In genomic region chr1:230869499-230869898, GRCh38 we compare ENCODE assay signal across 9 cellular contexts. TPM values are rescaled to one million over a fixed set of nuclear protein-coding genes. Genes with fewer than 3 reads are reported as not detected.
DNase-seq lines count a peak whose midpoint lies in the region; ATAC-seq and TF ChIP-seq lines count a peak whose summit lies in the region.
"Had no signal": no experiment of that assay in that cellular context is flagged by ENCODE, and none has a peak within 500 bp of the region (broad histone marks: within the 10 kb centered on the region; RNA-seq: fewer than 3 reads in every experiment).

No MANE protein-coding gene starts in this region.

- 68 to 70% methylated on average over 4 of the region's 4 CpGs for WGBS in GM23248 (ENCODE audit: low coverage in 1 of 2, low lambda C conversion rate in 2 of 2, missing lambda C conversion rate in 2 of 2), 2 experiments

- H3K4me1 Mint-ChIP-seq in progenitor cell of endocrine pancreas (ENCODE audit: low read depth), result peaks cover 32% of the 10 kb centered on the region

- H3K27me3 ChIP-seq in GM23248 (replicated peaks; ENCODE audit: insufficient read depth) (no peaks in the 10 kb centered on the region), fibroblast of lung (ENCODE audit: control insufficient read depth, insufficient read depth, low read length) (no peaks in the 10 kb centered on the region)

- H4K20me1 ChIP-seq in GM23248 (ENCODE audit: insufficient read depth), result no peaks in the 10 kb centered on the region
- no peaks in the 10 kb centered on the region for H4K20me1 ChIP-seq in fibroblast of lung (ENCODE audit: control insufficient read depth, extremely low read depth, insufficient read depth, low read length)

- H3K4me3 Mint-ChIP-seq in progenitor cell of endocrine pancreas (ENCODE audit: low read depth), result peak overlapping the region; percentile 85

- H3K36me3 Mint-ChIP-seq in progenitor cell of endocrine pancreas (ENCODE audit: insufficient read depth), result no peaks in the 10 kb centered on the region

- H3K9me3 Mint-ChIP-seq in progenitor cell of endocrine pancreas (ENCODE audit: low read depth), result no peaks in the 10 kb centered on the region

- H3K4me1 ChIP-seq in GM23248 (ENCODE audit: insufficient read depth) (peaks cover 33% of the 10 kb centered on the region), fibroblast of lung (ENCODE audit: control insufficient read depth, extremely low read depth, insufficient read depth, low read length) (peaks cover 15% of the 10 kb centered on the region)

- H3K9me3 ChIP-seq in GM23248 (ENCODE audit: low read depth) (no peaks in the 10 kb centered on the region), fibroblast of lung (ENCODE audit: control insufficient read depth, insufficient read depth, low read depth, low read length) (no peaks in the 10 kb centered on the region)
- H3K9me3 ChIP-seq: neutrophil had no signal

- in situ Hi-C loops in GM23248 (cut with MboI), result no loop called here

- no peaks in the 10 kb centered on the region for H3K9me2 ChIP-seq in GM23248 (ENCODE audit: insufficient read depth)

- H3K79me2 ChIP-seq in GM23248 (ENCODE audit: insufficient read depth), result peaks cover 33% of the 10 kb centered on the region
- H3K79me2 ChIP-seq in fibroblast of lung (ENCODE audit: control insufficient read depth, insufficient read depth, low read length), result peaks cover 36% of the 10 kb centered on the region

- H3K27ac ChIP-seq in GM23248, result peak overlapping the region; percentile 73
- H3K27ac ChIP-seq in fibroblast of lung (ENCODE audit: insufficient read depth, low read length), result peak overlapping the region; percentile 87
- H3K27ac ChIP-seq: neutrophil had no signal

- H3F3A ChIP-seq in GM23248 (ENCODE audit: insufficient read depth), result peaks cover 43% of the 10 kb centered on the region

- H3K9ac ChIP-seq in GM23248 (peak overlapping the region; percentile 77), fibroblast of lung (ENCODE audit: insufficient read depth, low read length) (no peak overlapping the region)

- H2AFZ ChIP-seq in GM23248 (peak overlapping the region; percentile 80), fibroblast of lung (ENCODE audit: low read length) (no peak overlapping the region)

- no peaks in the 10 kb centered on the region for H3K27me3 Mint-ChIP-seq in progenitor cell of endocrine pancreas

- H3K27ac Mint-ChIP-seq in progenitor cell of endocrine pancreas, result peak overlapping the region; percentile 99

- H3K4me3 ChIP-seq in GM23248, result peak overlapping the region; percentile 62
- H3K4me3 ChIP-seq in fibroblast of lung (replicated peaks in 1 of 4; ENCODE audit: control extremely low read depth in 1 of 4, insufficient read depth in 1 of 4, low read depth in 3 of 4, low read length in 4 of 4), result peak overlapping the region in 1 of 4 experiments; percentile 61

- peak; percentile 50 for DNase-seq in GM23248
- peak; percentile 33 to 74 for DNase-seq in fibroblast of lung (ENCODE audit: low read depth in 2 of 2)
- DNase-seq in progenitor cell of endocrine pancreas (ENCODE audit: low spot score, unreplicated experiment), result no peak
- DNase-seq in NCI-H526 (lab: John Stamatoyannopoulos, UW), result no peak
- DNase-seq in DMS153 (lab: John Stamatoyannopoulos, UW), result no peak
- DNase-seq in NCI-H524 treated with DMSO at 0.1 percent for 48 hours (lab: John Stamatoyannopoulos, UW), result no peak

- H3K36me3 ChIP-seq in GM23248 (ENCODE audit: low read depth), result no peaks in the 10 kb centered on the region
- H3K36me3 ChIP-seq in fibroblast of lung (ENCODE audit: control insufficient read depth, insufficient read depth, low read length), result peaks cover 7% of the 10 kb centered on the region
- H3K36me3 ChIP-seq: neutrophil had no signal

- TF ChIP-seq CTCF in fibroblast of lung (conservative IDR thresholded peaks at IDR 0.05 in 1 of 2, IDR thresholded peaks at IDR 0.05 in 1 of 2; ENCODE audit: low read depth in 1 of 2, low read length in 2 of 2), result no peak
- TF ChIP-seq CTCF in progenitor cell of endocrine pancreas (IDR thresholded peaks at IDR 0.05; ENCODE audit: unreplicated experiment), result no peak

- H3K4me2 ChIP-seq in GM23248 (ENCODE audit: unreplicated experiment) (peak overlapping the region; percentile 77), fibroblast of lung (ENCODE audit: extremely low read depth, insufficient read depth, low read length) (peak overlapping the region; percentile 85)

- ATAC-seq in SK-N-SH treated with all-trans-retinoic acid at 6 μM for 48 hours (peak; percentile 24), GM21390 (IDR thresholded peaks at IDR 0.05; ENCODE audit: unreplicated experiment) (no peak)

TF ChIP-seq in SK-N-SH treated with all-trans-retinoic acid at 6 μM for 48 hours, 23 proteins besides CTCF, POLR2A, EP300 and RAD21:
- TF ChIP-seq CSRNP3 (CRISPR knock-in tag; IDR thresholded peaks at IDR 0.05), result no peak
- no peak for TF ChIP-seq ZNF565 (CRISPR knock-in tag; conservative IDR thresholded peaks at IDR 0.05; ENCODE audit: low read depth)
- TF ChIP-seq ISL1 (CRISPR knock-in tag; IDR thresholded peaks at IDR 0.05), result peak; percentile 18; the same call in 1 of the 2 replicates

RNA-seq across cellular contexts. Expression of gene C1orf198, which starts 1.2 kb away (rescaled TPM):
- total RNA-seq in GM23248 (2014; rRNA removed; shearing (Covaris generic)), result 108 and 123 TPM in 2 replicates
- polyA plus RNA-seq in GM23248 (2016; fragmentation: Nextera tagmentation; extraction: Ambion mirVana) (76.2 and 79.5 TPM in 2 replicates), fibroblast of lung (90.1 and 215 TPM in 2 replicates)
- total RNA-seq in fibroblast of lung (39.5 and 57.8 TPM in 2 replicates), progenitor cell of endocrine pancreas (67.8 and 70.1 TPM in 2 replicates)
- 52.7 and 112 TPM in 2 replicates for polyA plus RNA-seq in fibroblast of lung (2012)
- polyA minus RNA-seq in fibroblast of lung (ENCODE audit: low replicate concordance), result 66.4 and 162 TPM in 2 replicates

Comparison
In these comparisons a context has a peak if more than half of its experiments do, and no peak if none do; other contexts are left out.
1. DNase-seq: peak in GM23248 (single experiment) and fibroblast of lung (2 of 2); none in progenitor cell of endocrine pancreas (single experiment), NCI-H526 (0 of 2), DMS153 (single experiment) and NCI-H524 treated with DMSO at 0.1 percent for 48 hours (single experiment).